29 cellular contexts compared by ENCODE assay signal in the genomic region with DNA sequence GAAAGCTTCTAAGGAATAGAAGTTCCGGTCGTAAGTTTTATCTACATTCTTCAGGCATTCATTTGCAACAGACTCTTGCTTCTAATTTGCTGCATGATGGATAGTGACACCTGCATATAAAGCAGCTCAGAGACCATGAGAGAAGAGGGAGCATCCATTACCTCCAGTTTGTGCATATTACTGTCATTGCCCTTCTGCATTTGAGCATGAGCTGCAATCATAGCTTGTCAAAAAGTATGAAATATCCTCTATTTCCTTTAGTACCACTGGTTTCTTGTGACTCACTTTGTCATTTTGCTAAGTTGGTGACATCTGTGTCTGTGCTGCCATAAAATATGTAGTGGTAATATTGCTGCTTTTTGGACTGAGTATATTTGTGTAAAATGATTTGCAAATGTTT.
"Had no signal": no experiment of that assay in that cellular context is flagged by ENCODE, and none has a peak within 500 bp of the region (broad histone marks: within the 10 kb centered on the region; RNA-seq: fewer than 3 reads in every experiment).

No MANE protein-coding gene starts in this region.

- H3K27me3 Mint-ChIP-seq: stimulated activated memory B cell treated with anti-CD40 and anti-IgM and Interleukin-4, amounts not matched to agents 10 μg/mL and 1 μg/mL and 100 μg/mL, for 72 hours; stimulated activated naive B cell treated with anti-CD40 and anti-IgM and Interleukin-4, amounts not matched to agents 10 μg/mL and 1 μg/mL and 100 μg/mL, for 72 hours; stimulated activated naive CD8-positive, alpha-beta T cell treated with anti-CD3 and anti-CD28 coated beads, Interleukin-15, amount 100 ng/mL, for 72 hours; stimulated activated naive CD8-positive, alpha-beta T cell treated with anti-CD3 and anti-CD28 coated beads, Interleukin-15, Interleukin-2, amounts not matched to agents 100 ng/mL and 50 ng/mL, for 24 hours had no signal

- H3K27me3 ChIP-seq: stomach, suprapubic skin, testis, thyroid gland, tibial artery, tibial nerve, transverse colon, upper lobe of left lung, upper lobe of right lung, uterus, vagina had no signal

- H3K9me3 ChIP-seq: suprapubic skin, testis, thoracic aorta, thyroid gland, tibial nerve, transverse colon, upper lobe of left lung, upper lobe of right lung, uterus, vagina had no signal

- H3K36me3 Mint-ChIP-seq: stimulated activated effector memory CD8-positive, alpha-beta T cell treated with anti-CD3 and anti-CD28 coated beads, Interleukin-12 subunit alpha, Interleukin-12 subunit beta, amount 100 ng/mL, for 72 hours; stimulated activated memory B cell treated with anti-CD40 and anti-IgM and Interleukin-4, amounts not matched to agents 10 μg/mL and 1 μg/mL and 100 μg/mL, for 72 hours; stimulated activated naive B cell treated with anti-CD40 and anti-IgM and Interleukin-4, amounts not matched to agents 10 μg/mL and 1 μg/mL and 100 μg/mL, for 72 hours; type B pancreatic cell had no signal

- H3K36me3 ChIP-seq: stomach, suprapubic skin, thoracic aorta, thyroid gland, tibial artery, tibial nerve, transverse colon, upper lobe of left lung, upper lobe of right lung, uterus, vagina had no signal

- H3K27ac ChIP-seq: stomach, suprapubic skin, testis, thyroid gland, tibial artery, tibial nerve, transverse colon, upper lobe of left lung, upper lobe of right lung, uterus, vagina had no signal

- H3K9me3 Mint-ChIP-seq: stimulated activated naive B cell treated with anti-CD40 and anti-IgM and Interleukin-4, amounts not matched to agents 10 μg/mL and 1 μg/mL and 100 μg/mL, for 72 hours had no signal

- H3K27ac Mint-ChIP-seq: stimulated activated effector memory CD8-positive, alpha-beta T cell treated with anti-CD3 and anti-CD28 coated beads, Interleukin-12 subunit alpha, Interleukin-12 subunit beta, amount 100 ng/mL, for 72 hours; stimulated activated memory B cell treated with anti-CD40 and anti-IgM and Interleukin-4, amounts not matched to agents 10 μg/mL and 1 μg/mL and 100 μg/mL, for 72 hours; stimulated activated naive B cell treated with anti-CD40 and anti-IgM and Interleukin-4, amounts not matched to agents 10 μg/mL and 1 μg/mL and 100 μg/mL, for 72 hours; stimulated activated naive CD8-positive, alpha-beta T cell treated with anti-CD3 and anti-CD28 coated beads, Interleukin-15, amount 100 ng/mL, for 72 hours; stimulated activated naive CD8-positive, alpha-beta T cell treated with anti-CD3 and anti-CD28 coated beads, Interleukin-15, Interleukin-2, amounts not matched to agents 100 ng/mL and 50 ng/mL, for 24 hours; type B pancreatic cell had no signal

- H3K4me3 ChIP-seq: stomach, suprapubic skin, testis, thoracic aorta, thyroid gland, tibial artery, tibial nerve, transverse colon, upper lobe of left lung, upper lobe of right lung, uterus, vagina had no signal

- FAIRE-seq: urothelium cell line had no signal

- ATAC-seq: stimulated activated effector memory CD8-positive, alpha-beta T cell treated with anti-CD3 and anti-CD28 coated beads, Interleukin-12 subunit alpha, Interleukin-12 subunit beta, amount 100 ng/mL, for 72 hours; stimulated activated memory B cell treated with anti-CD40 and anti-IgM and Interleukin-4, amounts not matched to agents 10 μg/mL and 1 μg/mL and 100 μg/mL, for 72 hours; stimulated activated naive B cell treated with anti-CD40 and anti-IgM and Interleukin-4, amounts not matched to agents 10 μg/mL and 1 μg/mL and 100 μg/mL, for 72 hours; stimulated activated naive CD8-positive, alpha-beta T cell treated with anti-CD3 and anti-CD28 coated beads, Interleukin-15, amount 100 ng/mL, for 72 hours; stimulated activated naive CD8-positive, alpha-beta T cell treated with anti-CD3 and anti-CD28 coated beads, Interleukin-15, Interleukin-2, amounts not matched to agents 100 U/mL and 50 U/mL, for 24 hours; upper lobe of right lung had no signal

- H3K4me1 Mint-ChIP-seq: stimulated activated effector memory CD8-positive, alpha-beta T cell treated with anti-CD3 and anti-CD28 coated beads, Interleukin-12 subunit alpha, Interleukin-12 subunit beta, amount 100 ng/mL, for 72 hours; stimulated activated memory B cell treated with anti-CD40 and anti-IgM and Interleukin-4, amounts not matched to agents 10 μg/mL and 1 μg/mL and 100 μg/mL, for 72 hours; stimulated activated naive B cell treated with anti-CD40 and anti-IgM and Interleukin-4, amounts not matched to agents 10 μg/mL and 1 μg/mL and 100 μg/mL, for 72 hours; stimulated activated naive CD8-positive, alpha-beta T cell treated with anti-CD3 and anti-CD28 coated beads, Interleukin-15, amount 100 ng/mL, for 72 hours had no signal

- H3K4me1 ChIP-seq: stomach, suprapubic skin, testis, thyroid gland, tibial nerve, transverse colon, upper lobe of left lung, upper lobe of right lung, uterus, vagina had no signal

- H3K4me3 Mint-ChIP-seq: stimulated activated effector memory CD8-positive, alpha-beta T cell treated with anti-CD3 and anti-CD28 coated beads, Interleukin-12 subunit alpha, Interleukin-12 subunit beta, amount 100 ng/mL, for 72 hours; stimulated activated memory B cell treated with anti-CD40 and anti-IgM and Interleukin-4, amounts not matched to agents 10 μg/mL and 1 μg/mL and 100 μg/mL, for 72 hours; stimulated activated naive B cell treated with anti-CD40 and anti-IgM and Interleukin-4, amounts not matched to agents 10 μg/mL and 1 μg/mL and 100 μg/mL, for 72 hours; stimulated activated naive CD8-positive, alpha-beta T cell treated with anti-CD3 and anti-CD28 coated beads, Interleukin-15, amount 100 ng/mL, for 72 hours; stimulated activated naive CD8-positive, alpha-beta T cell treated with anti-CD3 and anti-CD28 coated beads, Interleukin-15, Interleukin-2, amounts not matched to agents 100 ng/mL and 50 ng/mL, for 24 hours; type B pancreatic cell had no signal

- DNase-seq: stimulated activated CD4-positive, alpha-beta T cell treated with anti-CD3 and anti-CD28 coated beads, Interleukin-2, amount 100 ng/mL, for 48 hours; stimulated activated CD4-positive, alpha-beta T cell treated with anti-CD3 and anti-CD28 coated beads, Interleukin-4, amount 100 ng/mL, for 1 hour; stimulated activated CD4-positive, alpha-beta T cell treated with anti-CD3 and anti-CD28 coated beads, Interleukin-4, amount 100 ng/mL, for 24 hours; stimulated activated CD4-positive, alpha-beta T cell treated with anti-CD3 and anti-CD28 coated beads, Interleukin-4, amount 100 ng/mL, for 4 hours; stimulated activated CD8-positive, alpha-beta memory T cell treated with anti-CD3 and anti-CD28 coated beads, Interleukin-4, amount 100 ng/mL, for 48 hours; stimulated activated naive B cell treated with anti-CD40 and anti-IgM and Interleukin-4, amounts not matched to agents 10 μg/mL and 1 μg/mL and 100 μg/mL, for 72 hours; stimulated activated naive CD4-positive, alpha-beta T cell; stimulated activated naive CD4-positive, alpha-beta T cell treated with Interleukin-2 at 50 U/mL for 16 hours; stimulated activated naive CD8-positive, alpha-beta T cell treated with anti-CD3 and anti-CD28 coated beads, Interleukin-15, amount 100 ng/mL, for 72 hours; stimulated activated naive CD8-positive, alpha-beta T cell treated with anti-CD3 and anti-CD28 coated beads, Interleukin-15, Interleukin-2, amounts not matched to agents 100 U/mL and 50 U/mL, for 24 hours; stomach; substantia nigra; testis; thyroid gland; tibial artery; transverse colon; trophoblast cell; upper lobe of left lung; upper lobe of right lung; uterus had no signal
